Comparison of ENCODE assay signal across 1 cellular context in genomic region chr20:4041748-4042411, GRCh38.
TF ChIP-seq lines count a peak whose summit lies in the region.

No MANE protein-coding gene starts in this region.

TF ChIP-seq in WTC11, 78 proteins besides CTCF, POLR2A, EP300 and RAD21 (continued from another document):
- TF ChIP-seq HMGXB4 (CRISPR knock-in tag; IDR thresholded peaks at IDR 0.05) (no peak), E2F1 (CRISPR knock-in tag; IDR thresholded peaks at IDR 0.05) (no peak), FOXP4 (CRISPR knock-in tag; IDR thresholded peaks at IDR 0.05) (no peak), PRRX2 (CRISPR knock-in tag; IDR thresholded peaks at IDR 0.05) (no peak), ZNF232 (CRISPR knock-in tag; IDR thresholded peaks at IDR 0.05) (no peak), CBFB (CRISPR knock-in tag; IDR thresholded peaks at IDR 0.05; ENCODE audit: low read depth) (no peak)
